ENCODE assay signal across 1 cellular context in the genomic region with DNA sequence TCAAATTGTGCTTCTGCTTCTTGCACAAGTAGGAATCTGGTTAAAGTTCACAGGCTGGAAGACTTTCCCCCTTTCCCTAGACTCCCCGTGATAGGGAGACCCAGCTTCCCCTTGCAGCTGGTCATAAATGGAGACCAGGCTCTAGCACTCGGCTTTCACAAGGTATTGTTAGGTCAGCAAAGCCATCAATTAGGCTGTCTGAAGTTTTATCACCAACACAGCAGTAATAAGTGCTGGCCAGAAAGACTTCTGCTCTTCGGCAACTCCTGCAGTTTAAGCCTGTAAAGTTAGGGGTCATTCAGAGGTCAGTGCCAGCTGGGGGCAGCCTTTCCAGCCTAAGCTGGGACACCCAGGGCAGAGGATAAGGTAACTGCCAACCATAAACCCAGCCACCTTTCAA.
TF ChIP-seq lines count a peak whose summit lies in the region.

No MANE protein-coding gene starts in this region.

TF ChIP-seq in HEK293, 187 proteins besides CTCF, POLR2A, EP300 and RAD21 (continued from another document):
- 0 out of 2 replicates have a peak, but pooled peaks have one; percentile 19 for TF ChIP-seq ZBTB17 (tag by site-specific recombination; IDR thresholded peaks at IDR 0.05)
- TF ChIP-seq ZNF549 (tag by site-specific recombination; IDR thresholded peaks at IDR 0.05), result no peak
